In genomic region chr2:178860551-178860950, GRCh38 we compare ENCODE assay signal across 17 cellular contexts. TPM values are rescaled to one million over a fixed set of nuclear protein-coding genes. Genes with fewer than 3 reads are reported as not detected.
DNase-seq lines count a peak whose midpoint lies in the region; ATAC-seq and TF ChIP-seq lines count a peak whose summit lies in the region.
"Had no signal": no experiment of that assay in that cellular context is flagged by ENCODE, and none has a peak within 500 bp of the region (broad histone marks: within the 10 kb centered on the region; RNA-seq: fewer than 3 reads in every experiment).

No MANE protein-coding gene starts in this region.

- intact Hi-C loops in lower lobe of right lung (cut with DNase I) = no loop called here
- intact Hi-C loops in esophagus squamous epithelium (cut with DNase I) = no loop called here

- H3K9me3 Mint-ChIP-seq in activated T-cell treated with anti-CD3 and anti-CD28 coated beads, Interleukin-2, amount 50 U/mL, for 24 hours = no peaks in the 10 kb centered on the region
- H3K9me3 Mint-ChIP-seq: activated CD4-positive, alpha-beta memory T cell treated with anti-CD3 and anti-CD28 coated beads for 36 hours; endodermal cell; neural progenitor cell had no signal

- peak; percentile 15; the same call in 1 of the 2 replicates for TF ChIP-seq CTCF in AG04450 (IDR thresholded peaks at IDR 0.05; ENCODE audit: low read depth, low read length)
- peak; percentile 27 for TF ChIP-seq CTCF in lower lobe of right lung (IDR thresholded peaks at IDR 0.05)
- peak in 2 of 6 experiments; percentile 14 to 16 for TF ChIP-seq CTCF in esophagus squamous epithelium (IDR thresholded peaks at IDR 0.05)

- no peaks in the 10 kb centered on the region for H3K4me1 Mint-ChIP-seq in activated T-cell treated with anti-CD3 and anti-CD28 coated beads, Interleukin-2, amount 50 U/mL, for 24 hours (ENCODE audit: low read depth)

- peaks cover 3% of the 10 kb centered on the region for H3K36me3 ChIP-seq in lower lobe of right lung
- H3K36me3 ChIP-seq in esophagus squamous epithelium = no peaks in the 10 kb centered on the region
- H3K36me3 ChIP-seq: neural progenitor cell, SJCRH30 had no signal

- H3K27me3 Mint-ChIP-seq in activated T-cell treated with anti-CD3 and anti-CD28 coated beads, Interleukin-2, amount 50 U/mL, for 24 hours = no peaks in the 10 kb centered on the region
- H3K27me3 Mint-ChIP-seq: activated CD4-positive, alpha-beta memory T cell treated with anti-CD3 and anti-CD28 coated beads for 36 hours had no signal

- ATAC-seq in lower lobe of right lung (no peak), GM18502 (IDR thresholded peaks at IDR 0.05; ENCODE audit: poor library complexity, unreplicated experiment) (no peak)
- ATAC-seq: sciatic nerve had no signal

- H3K27me3 ChIP-seq in AG04450 (ENCODE audit: control insufficient read depth, insufficient read depth, low read length) = no peaks in the 10 kb centered on the region
- no peaks in the 10 kb centered on the region for H3K27me3 ChIP-seq in lower lobe of right lung (ENCODE audit: low read depth)
- H3K27me3 ChIP-seq in esophagus squamous epithelium = no peaks in the 10 kb centered on the region
- H3K27me3 ChIP-seq: neural progenitor cell, SJCRH30 had no signal

- peaks cover 6% of the 10 kb centered on the region for H3K4me1 ChIP-seq in lower lobe of right lung
- peaks cover 0 to 12% (median 0%) of the 10 kb centered on the region in 3 donors for H3K4me1 ChIP-seq in esophagus squamous epithelium

- no peak overlapping the region for H3K4me3 ChIP-seq in AG04450 (ENCODE audit: low read depth, low read length)
- no peak overlapping the region for H3K4me3 ChIP-seq in lower lobe of right lung
- no peak overlapping the region for H3K4me3 ChIP-seq in esophagus squamous epithelium
- H3K4me3 ChIP-seq: neural progenitor cell, SJCRH30 had no signal

- TF ChIP-seq POLR2A in esophagus squamous epithelium (IDR thresholded peaks at IDR 0.05) = no peak

- no peaks in the 10 kb centered on the region for H3K9me3 ChIP-seq in AG04450 (ENCODE audit: control insufficient read depth, insufficient read depth, low read length)
- H3K9me3 ChIP-seq in lower lobe of right lung = no peaks in the 10 kb centered on the region
- no peaks in the 10 kb centered on the region for H3K9me3 ChIP-seq in esophagus squamous epithelium
- H3K9me3 ChIP-seq: SJCRH30 had no signal

- H3K27ac ChIP-seq in AG04450 (ENCODE audit: low read depth, low read length) = no peak overlapping the region
- H3K27ac ChIP-seq in lower lobe of right lung = no peak overlapping the region
- no peak overlapping the region for H3K27ac ChIP-seq in esophagus squamous epithelium
- H3K27ac ChIP-seq: neural progenitor cell had no signal

- CTCF ChIA-PET in AG04450 (lab: Charles Lee) = interaction anchor here (0.6 kb wide), 1 partner anchor 737 kb away, joined by 4 read pairs; no protein-coding TSS in a partner anchor

- in situ Hi-C loops in SK-MEL-5 (cut with HindIII; ENCODE audit: low pct_unique_long_range_greater_than_20kb, low sequenced_read_pairs) = no loop called here

- H3K27ac Mint-ChIP-seq in activated T-cell treated with anti-CD3 and anti-CD28 coated beads, Interleukin-2, amount 50 U/mL, for 24 hours = no peak overlapping the region
- H3K27ac Mint-ChIP-seq: activated CD4-positive, alpha-beta memory T cell treated with anti-CD3 and anti-CD28 coated beads for 36 hours; endodermal cell; neural progenitor cell had no signal

- POLR2A ChIA-PET in AG04450 (lab: Yijun Ruan, JAX) = no interaction called here

- H3K4me3 Mint-ChIP-seq in activated T-cell treated with anti-CD3 and anti-CD28 coated beads, Interleukin-2, amount 50 U/mL, for 24 hours = no peak overlapping the region
- H3K4me3 Mint-ChIP-seq: activated CD4-positive, alpha-beta memory T cell treated with anti-CD3 and anti-CD28 coated beads for 36 hours; endodermal cell; neural progenitor cell had no signal

- peaks cover 10% of the 10 kb centered on the region for H3K36me3 Mint-ChIP-seq in activated T-cell treated with anti-CD3 and anti-CD28 coated beads, Interleukin-2, amount 50 U/mL, for 24 hours (ENCODE audit: low read depth)
- H3K36me3 Mint-ChIP-seq: activated CD4-positive, alpha-beta memory T cell treated with anti-CD3 and anti-CD28 coated beads for 36 hours; neural progenitor cell had no signal

- 50 to 59% methylated on average over 3 of the region's 3 CpGs for WGBS in esophagus squamous epithelium, 2 donors

- DNase-seq in AG04450 (ENCODE audit: low read depth, low spot score) (no peak), SK-MEL-5 (ENCODE audit: low read depth, low spot score) (peak; percentile 32), fibroblast of peridontal ligament (ENCODE audit: extremely low read depth) (peak; percentile 50), lower lobe of right lung (no peak), Kasumi-1 (lab: John Stamatoyannopoulos, UW) (no peak), esophagus squamous epithelium (lab: John Stamatoyannopoulos, UW) (no peak)
- DNase-seq in activated T-cell treated with anti-CD3 and anti-CD28 coated beads, Interleukin-2, amount 50 U/mL, for 24 hours = no peak
- DNase-seq: activated CD4-positive, alpha-beta memory T cell treated with anti-CD3 and anti-CD28 coated beads for 36 hours; activated gamma-delta T cell; COR-L47; endodermal cell; NCI-H2171 treated with DMSO at 0.1 percent for 48 hours; stimulated activated CD4-positive, alpha-beta T cell treated with anti-CD3 and anti-CD28 coated beads, Interleukin-4, amount 100 ng/mL, for 24 hours had no signal

RNA-seq across cellular contexts. Expression of gene TTN, which starts 53.3 kb away (rescaled TPM):
- polyA plus RNA-seq in AG04450 (2011; rRNA removed) = 0.06 and 0.07 TPM in 2 replicates
- under 0.01 and 0.17 TPM in 2 replicates for polyA minus RNA-seq in AG04450 (2011; rRNA and poly(A)+ RNA removed)
- under 0.01 TPM in 2 replicates for total RNA-seq in SK-MEL-5 (2014; rRNA removed; shearing (Covaris generic))
- polyA plus RNA-seq in SK-MEL-5 (2015; cell fraction: cytosol; rRNA removed) = 0.08 TPM in 1 of 2 replicates, not detected in the other
- under 0.01 TPM in 1 of 2 replicates, not detected in the other for polyA plus RNA-seq in SK-MEL-5 (2015; cell fraction: nucleus; rRNA removed)
- 40.3 TPM for total RNA-seq in lower lobe of right lung
- total RNA-seq in esophagus squamous epithelium = 1 to 10 TPM in 2 of 4 donors, under 1 TPM in 2; 0.19 to 3.1 (median 1.7) TPM

Comparison
In these comparisons a context has a peak if more than half of its experiments do, and no peak if none do; other contexts are left out.
1. DNase-seq: peak in SK-MEL-5 (single experiment) and fibroblast of peridontal ligament (single experiment); none in AG04450 (single experiment), lower lobe of right lung (single experiment), Kasumi-1 (0 of 2), esophagus squamous epithelium (single experiment) and activated T-cell treated with anti-CD3 and anti-CD28 coated beads, Interleukin-2, amount 50 U/mL, for 24 hours (single experiment).
2. RNA of gene TTN, which starts 53.3 kb away (total RNA-seq): 40.3 TPM in lower lobe of right lung (single experiment); 0.19 to 3.1 TPM in esophagus squamous epithelium and under 0.01 TPM in SK-MEL-5; every median in the first group is over 10 times any median in the second.